ENCODE assay signal across 15 cellular contexts in genomic region chr11:71207996-71208774, GRCh38. TPM values are rescaled to one million over a fixed set of nuclear protein-coding genes. Genes with fewer than 3 reads are reported as not detected.
DNase-seq lines count a peak whose midpoint lies in the region; ATAC-seq and TF ChIP-seq lines count a peak whose summit lies in the region.
"Had no signal": no experiment of that assay in that cellular context is flagged by ENCODE, and none has a peak within 500 bp of the region (broad histone marks: within the 10 kb centered on the region; RNA-seq: fewer than 3 reads in every experiment).

No MANE protein-coding gene starts in this region.

- no peak overlapping the region for H3K27ac Mint-ChIP-seq in chondrocyte (ENCODE audit: unreplicated experiment)
- H3K27ac Mint-ChIP-seq in nephron: peak overlapping the region in 2 of 3 experiments; percentile 53 to 83
- peak overlapping the region; percentile 71 for H3K27ac Mint-ChIP-seq in type B pancreatic cell
- H3K27ac Mint-ChIP-seq in stimulated activated naive CD8-positive, alpha-beta T cell treated with anti-CD3 and anti-CD28 coated beads, Interleukin-15, amount 100 ng/mL, for 72 hours: no peak overlapping the region

- H3K4me3 Mint-ChIP-seq in chondrocyte (ENCODE audit: unreplicated experiment) (no peak overlapping the region), nephron (no peak overlapping the region), type B pancreatic cell (no peak overlapping the region)
- H3K4me3 Mint-ChIP-seq in stimulated activated naive CD8-positive, alpha-beta T cell treated with anti-CD3 and anti-CD28 coated beads, Interleukin-15, amount 100 ng/mL, for 72 hours: no peak overlapping the region

- no peaks in the 10 kb centered on the region for H3K36me3 Mint-ChIP-seq in chondrocyte (ENCODE audit: low read depth)
- H3K36me3 Mint-ChIP-seq in nephron (ENCODE audit: low read depth): no peaks in the 10 kb centered on the region
- peaks cover 3% of the 10 kb centered on the region for H3K36me3 Mint-ChIP-seq in type B pancreatic cell

- peaks cover 47% of the 10 kb centered on the region for H3K27me3 Mint-ChIP-seq in chondrocyte (ENCODE audit: low read depth)
- H3K27me3 Mint-ChIP-seq in nephron (ENCODE audit: low read depth): peaks cover 5% of the 10 kb centered on the region
- no peaks in the 10 kb centered on the region for H3K27me3 Mint-ChIP-seq in type B pancreatic cell
- peaks cover 22% of the 10 kb centered on the region for H3K27me3 Mint-ChIP-seq in stimulated activated naive CD8-positive, alpha-beta T cell treated with anti-CD3 and anti-CD28 coated beads, Interleukin-15, amount 100 ng/mL, for 72 hours

- no peaks in the 10 kb centered on the region for H3K9me3 Mint-ChIP-seq in chondrocyte (ENCODE audit: low read depth)
- no peaks in the 10 kb centered on the region for H3K9me3 Mint-ChIP-seq in nephron
- no peaks in the 10 kb centered on the region for H3K9me3 Mint-ChIP-seq in type B pancreatic cell
- peaks cover 0 to 8% of the 10 kb centered on the region in 2 donors for H3K9me3 Mint-ChIP-seq in stimulated activated naive CD8-positive, alpha-beta T cell treated with anti-CD3 and anti-CD28 coated beads, Interleukin-15, amount 100 ng/mL, for 72 hours

- H3K4me1 Mint-ChIP-seq in chondrocyte (ENCODE audit: low read depth) (peaks cover 4% of the 10 kb centered on the region), nephron (peaks cover 37% of the 10 kb centered on the region), type B pancreatic cell (ENCODE audit: unreplicated experiment) (peaks cover 18% of the 10 kb centered on the region)
- H3K4me1 Mint-ChIP-seq in stimulated activated naive CD8-positive, alpha-beta T cell treated with anti-CD3 and anti-CD28 coated beads, Interleukin-15, amount 100 ng/mL, for 72 hours: no peaks in the 10 kb centered on the region

- no peak for ATAC-seq in stimulated activated naive CD8-positive, alpha-beta T cell treated with anti-CD3 and anti-CD28 coated beads, Interleukin-15, amount 100 ng/mL, for 72 hours
- ATAC-seq in GM19455 (IDR thresholded peaks at IDR 0.05; ENCODE audit: unreplicated experiment): no peak
- ATAC-seq in GM19463 (IDR thresholded peaks at IDR 0.05; ENCODE audit: unreplicated experiment): no peak

- peak; percentile 6 for DNase-seq in activated effector memory CD4-positive, alpha-beta T cell treated with anti-CD3 and anti-CD28 coated beads, Interleukin-2, amount 50 U/mL, for 16 hours
- no peak for DNase-seq in activated effector memory CD4-positive, alpha-beta T cell treated with Interleukin-2 at 50 U/mL for 16 hours
- DNase-seq in chondrocyte (ENCODE audit: low spot score) (peak; percentile 59), type B pancreatic cell (ENCODE audit: extremely low spot score, unreplicated experiment) (no peak)
- DNase-seq in stimulated activated naive CD8-positive, alpha-beta T cell treated with anti-CD3 and anti-CD28 coated beads, Interleukin-15, amount 100 ng/mL, for 72 hours: no peak
- DNase-seq: AML-193, DMS79 treated with DMSO at 0.1 percent for 48 hours, NCI-H1417 treated with DMSO at 0.1 percent for 48 hours, NCI-H1930, NCI-H345, NCI-H524 treated with DMSO at 0.1 percent for 48 hours had no signal

- TF ChIP-seq CTCF in chondrocyte (IDR thresholded peaks at IDR 0.05) (no peak), nephron (IDR thresholded peaks at IDR 0.05; ENCODE audit: unreplicated experiment in 3 of 3) (no peak), type B pancreatic cell (conservative IDR thresholded peaks at IDR 0.05) (no peak)

RNA-seq across cellular contexts. Expression of gene SHANK2, which starts 44.2 kb away (rescaled TPM):
- total RNA-seq in chondrocyte (0.53 to 1.6 TPM (median 0.97 TPM) in 3 replicates), type B pancreatic cell (ENCODE audit: low replicate concordance) (25.9 and 49.4 TPM in 2 replicates)
- total RNA-seq: M059J had no signal

Comparison
In these comparisons a context has a peak if more than half of its experiments do, and no peak if none do; other contexts are left out.
1. DNase-seq: peak in activated effector memory CD4-positive, alpha-beta T cell treated with anti-CD3 and anti-CD28 coated beads, Interleukin-2, amount 50 U/mL, for 16 hours (single experiment) and chondrocyte (single experiment); none in activated effector memory CD4-positive, alpha-beta T cell treated with Interleukin-2 at 50 U/mL for 16 hours (single experiment), type B pancreatic cell (single experiment) and stimulated activated naive CD8-positive, alpha-beta T cell treated with anti-CD3 and anti-CD28 coated beads, Interleukin-15, amount 100 ng/mL, for 72 hours (0 of 2).
2. H3K27ac Mint-ChIP-seq: peak in nephron (2 of 3) and type B pancreatic cell (single experiment); none in chondrocyte (single experiment) and stimulated activated naive CD8-positive, alpha-beta T cell treated with anti-CD3 and anti-CD28 coated beads, Interleukin-15, amount 100 ng/mL, for 72 hours (0 of 2).
3. RNA of gene SHANK2, which starts 44.2 kb away (total RNA-seq): 25.9 to 49.4 TPM in type B pancreatic cell; 0.53 to 1.6 TPM in chondrocyte; every median in the first group is over 10 times any median in the second.